In the genomic region with DNA sequence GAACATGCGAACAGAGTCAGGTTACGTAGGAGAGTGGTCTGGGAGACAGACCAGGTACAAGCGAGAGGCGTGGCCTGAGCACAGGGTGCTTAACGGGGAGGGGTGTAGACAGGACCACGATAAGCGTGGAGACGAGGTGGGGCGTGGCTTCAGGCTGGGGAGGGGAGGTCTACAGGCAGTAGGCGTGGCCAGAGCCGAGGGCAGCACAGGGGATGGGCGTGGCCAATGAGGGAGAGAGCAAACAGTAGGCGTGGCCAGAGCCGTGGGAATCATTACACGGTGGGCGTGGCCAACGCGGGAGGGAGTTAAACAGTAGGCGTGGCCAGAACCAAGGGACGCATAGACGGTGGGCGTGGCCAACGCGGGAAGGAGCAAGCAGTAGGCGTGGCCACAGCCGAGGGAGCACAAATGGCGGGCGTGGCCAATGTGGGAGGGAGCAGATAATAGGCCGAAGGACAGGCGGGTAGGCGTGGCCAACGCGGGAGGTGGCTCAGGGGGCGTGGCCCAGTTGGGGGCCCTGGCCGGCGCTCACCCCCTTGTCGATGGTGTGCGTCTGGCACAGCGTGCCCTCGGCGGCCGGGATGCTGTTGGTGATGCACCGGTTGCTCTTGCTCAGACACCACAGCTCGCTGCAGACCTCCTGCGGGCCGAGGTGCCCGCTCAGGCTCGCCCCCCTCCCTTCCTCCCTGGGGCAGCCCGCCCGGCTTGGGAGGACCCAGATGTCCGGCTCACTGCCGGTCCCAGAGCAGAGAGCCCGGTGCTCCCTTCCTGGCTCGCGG, we compare ENCODE assay signal across 9 cellular contexts. TPM values are rescaled to one million over a fixed set of nuclear protein-coding genes. Genes with fewer than 3 reads are reported as not detected.
DNase-seq lines count a peak whose midpoint lies in the region; ATAC-seq and TF ChIP-seq lines count a peak whose summit lies in the region.
"Had no signal": no experiment of that assay in that cellular context is flagged by ENCODE, and none has a peak within 500 bp of the region (broad histone marks: within the 10 kb centered on the region; RNA-seq: fewer than 3 reads in every experiment).

No MANE protein-coding gene starts in this region.

- H3K27me3 ChIP-seq in adrenal gland, result no peaks in the 10 kb centered on the region
- H3K27me3 ChIP-seq in right atrium auricular region, result no peaks in the 10 kb centered on the region
- no peaks in the 10 kb centered on the region for H3K27me3 ChIP-seq in thyroid gland

- peaks cover 7% of the 10 kb centered on the region for H3K4me1 Mint-ChIP-seq in T-helper 1 cell treated with Interleukin-12 subunit alpha and Interleukin-12 subunit beta and Interleukin-4 antibody, amounts not matched to agents 30 μg/mL and 1 μg/mL, for 36 hours (ENCODE audit: low read depth)

- H3K4me1 ChIP-seq in adrenal gland (replicated peaks in 1 of 2) (peaks cover 7 to 15% of the 10 kb centered on the region in 2 donors), right atrium auricular region (peaks cover 0 to 32% of the 10 kb centered on the region in 2 donors), thyroid gland (peaks cover 11 to 25% of the 10 kb centered on the region in 2 donors)

- peaks cover 25% of the 10 kb centered on the region for H3K27me3 Mint-ChIP-seq in T-helper 1 cell treated with Interleukin-12 subunit alpha and Interleukin-12 subunit beta and Interleukin-4 antibody, amounts not matched to agents 30 μg/mL and 1 μg/mL, for 36 hours (ENCODE audit: low read depth)

- 0 to 2% (median 1%) methylated on average over 21 to 55 of the region's 55 CpGs for WGBS in adrenal gland, 4 donors
- 1 to 3% methylated on average over 29 to 38 of the region's 55 CpGs for WGBS in thyroid gland, 2 donors

- ATAC-seq in HG03432 (IDR thresholded peaks at IDR 0.05; ENCODE audit: unreplicated experiment), result no peak

- DNase-seq in H4 (ENCODE audit: low spot score) (peak; percentile 86), adrenal gland (peak; percentile 96 to 100 (median 99)), right atrium auricular region (ENCODE audit: low spot score) (peak; percentile 98), posterior cingulate gyrus (peak; percentile 66 to 99 (median 91)), thyroid gland (peak; percentile 74 to 75), RKO (ENCODE audit: low spot score) (no peak)

- H3K9me3 ChIP-seq in adrenal gland (replicated peaks in 1 of 3) (no peaks in the 10 kb centered on the region), right atrium auricular region (peaks cover 0 to 6% of the 10 kb centered on the region in 2 donors), thyroid gland (no peaks in the 10 kb centered on the region)

- H3K9me3 Mint-ChIP-seq in T-helper 1 cell treated with Interleukin-12 subunit alpha and Interleukin-12 subunit beta and Interleukin-4 antibody, amounts not matched to agents 30 μg/mL and 1 μg/mL, for 36 hours, result peaks cover 17% of the 10 kb centered on the region

- intact Hi-C loops in adrenal gland (cut with DNase I) (no loop called here), posterior cingulate gyrus (cut with DNase I) (no loop called here), thyroid gland (cut with DNase I) (no loop called here)

- H3K4me3 Mint-ChIP-seq in T-helper 1 cell treated with Interleukin-12 subunit alpha and Interleukin-12 subunit beta and Interleukin-4 antibody, amounts not matched to agents 30 μg/mL and 1 μg/mL, for 36 hours, result peak overlapping the region; percentile 78

- no peak overlapping the region for H3K27ac Mint-ChIP-seq in T-helper 1 cell treated with Interleukin-12 subunit alpha and Interleukin-12 subunit beta and Interleukin-4 antibody, amounts not matched to agents 30 μg/mL and 1 μg/mL, for 36 hours

- H3K36me3 Mint-ChIP-seq in T-helper 1 cell treated with Interleukin-12 subunit alpha and Interleukin-12 subunit beta and Interleukin-4 antibody, amounts not matched to agents 30 μg/mL and 1 μg/mL, for 36 hours (ENCODE audit: low read depth), result peaks cover 4% of the 10 kb centered on the region

- TF ChIP-seq POLR2A in adrenal gland (IDR thresholded peaks at IDR 0.05), result peak in 1 of 2 donors; percentile 21
- no peak for TF ChIP-seq POLR2A in thyroid gland (IDR thresholded peaks at IDR 0.05)

- H3K27ac ChIP-seq in adrenal gland, result peak overlapping the region in 2 of 5 donors; percentile 26 to 59
- H3K27ac ChIP-seq in right atrium auricular region, result peak overlapping the region in 1 of 2 donors; percentile 29
- H3K27ac ChIP-seq in thyroid gland, result peak overlapping the region in 1 of 3 donors; percentile 12
- H3K27ac ChIP-seq: VCaP had no signal

- H3K36me3 ChIP-seq in adrenal gland (replicated peaks in 1 of 2) (peaks cover 0 to 13% of the 10 kb centered on the region in 2 donors), right atrium auricular region (peaks cover 6% of the 10 kb centered on the region), thyroid gland (no peaks in the 10 kb centered on the region)

- no peak for TF ChIP-seq CTCF in adrenal gland (IDR thresholded peaks at IDR 0.05)
- TF ChIP-seq CTCF in right atrium auricular region (IDR thresholded peaks at IDR 0.05), result no peak
- no peak for TF ChIP-seq CTCF in thyroid gland (IDR thresholded peaks at IDR 0.05)

- peak overlapping the region in 2 of 4 donors; percentile 28 to 50 for H3K4me3 ChIP-seq in adrenal gland
- H3K4me3 ChIP-seq in right atrium auricular region, result peak overlapping the region; percentile 15 to 46
- peak overlapping the region in 1 of 3 donors; percentile 0 for H3K4me3 ChIP-seq in thyroid gland (replicated peaks in 1 of 3)

RNA-seq across cellular contexts. Expression of a gene that starts 15.2 kb away (rescaled TPM):
- 0.17 TPM in 1 of 2 replicates, not detected in the other for total RNA-seq in H4 (2014; rRNA removed; shearing (Covaris generic))
- total RNA-seq in adrenal gland (10 to 100 TPM; 12.0 to 27.1 (median 22.0) TPM), right atrium auricular region (10 to 100 TPM in 1 of 2 donors, 1 to 10 TPM in 1; 4.4 to 10.8 TPM), thyroid gland (10 to 100 TPM in 1 of 4 donors, 1 to 10 TPM in 3; 5.1 to 21.5 (median 6.0) TPM)
- polyA plus RNA-seq in adrenal gland, result 10 to 100 TPM in 2 of 3 donors, 1 to 10 TPM in 1; 4.9 to 62.5 (median 11.7) TPM

RNA-seq across cellular contexts. Expression of a gene that starts 18.1 kb away (rescaled TPM):
- total RNA-seq in H4 (2014; rRNA removed; shearing (Covaris generic)), result 0.62 and 0.83 TPM in 2 replicates
- total RNA-seq in adrenal gland, result 100 to 1,000 TPM in 1 of 8 donors, 10 to 100 TPM in 6, 1 to 10 TPM in 1; 7.6 to 100 (median 25.8) TPM
- 100 to 1,000 TPM in 1 of 3 donors, 10 to 100 TPM in 1, 1 to 10 TPM in 1; 2.0 to 190 (median 57.4) TPM for polyA plus RNA-seq in adrenal gland
- total RNA-seq in right atrium auricular region, result 10 to 100 TPM; 13.1 to 14.9 TPM
- 10 to 100 TPM in 3 of 4 donors, 1 to 10 TPM in 1; 7.6 to 20.9 (median 14.7) TPM for total RNA-seq in thyroid gland

RNA-seq across cellular contexts. Expression of a gene that starts 38.0 kb away (rescaled TPM):
- total RNA-seq in H4 (2014; rRNA removed; shearing (Covaris generic)), result not detected in 2 replicates
- not detected for total RNA-seq in adrenal gland
- not detected for polyA plus RNA-seq in adrenal gland
- not detected for total RNA-seq in right atrium auricular region
- total RNA-seq in thyroid gland, result not detected
